ENCODE assay signal across 16 cellular contexts in genomic region chr2:43276517-43276931, GRCh38. TPM values are rescaled to one million over a fixed set of nuclear protein-coding genes. Genes with fewer than 3 reads are reported as not detected.
DNase-seq lines count a peak whose midpoint lies in the region; ATAC-seq and TF ChIP-seq lines count a peak whose summit lies in the region.
"Had no signal": no experiment of that assay in that cellular context is flagged by ENCODE, and none has a peak within 500 bp of the region (broad histone marks: within the 10 kb centered on the region; RNA-seq: fewer than 3 reads in every experiment).

No MANE protein-coding gene starts in this region.

- DNase-seq in Peyer's patch: no peak
- no peak for DNase-seq in esophagus squamous epithelium (lab: John Stamatoyannopoulos, UW)
- DNase-seq in mesothelial cell of epicardium (ENCODE audit: low spot score in 2 of 2, unreplicated experiment in 2 of 2): no peak
- no peak for DNase-seq in thoracic aorta (ENCODE audit: low spot score)
- DNase-seq in H9: no peak
- no peak for DNase-seq in DMS153 (lab: John Stamatoyannopoulos, UW)
- no peak for DNase-seq in substantia nigra (lab: John Stamatoyannopoulos, UW)
- DNase-seq in MG63: no peak
- DNase-seq: activated CD4-positive, alpha-beta T cell treated with anti-CD3 and anti-CD28 coated beads, Interleukin-2, amount 10 ng/mL, durations not matched to agents 24 days and 14 days; activated gamma-delta T cell; CD8-positive, alpha-beta memory T cell; cortex of kidney; NCI-H446; stimulated activated CD4-positive, alpha-beta T cell treated with anti-CD3 and anti-CD28 coated beads, Interleukin-1b, Interleukin-23, amount 100 ng/mL, for 48 hours; stimulated activated naive CD8-positive, alpha-beta T cell treated with anti-CD3 and anti-CD28 coated beads, Interleukin-15, Interleukin-2, amounts not matched to agents 100 U/mL and 50 U/mL, for 24 hours had no signal

- no peak overlapping the region for H3K23ac ChIP-seq in H9 (ENCODE audit: insufficient read length, low read depth, low read length)

- no peak overlapping the region for H4K5ac ChIP-seq in H9 (ENCODE audit: insufficient read length, low read depth, low read length)

- no peak overlapping the region for H2AFZ ChIP-seq in H9 (ENCODE audit: low read length)

- WGBS in esophagus squamous epithelium, 2 donors: 61 to 66% methylated on average over 5 of the region's 5 CpGs
- no CpG with 5 or more reads among the region's 5 CpGs for WGBS in H9 (ENCODE audit: extremely low coverage, insufficient read length, low lambda C conversion rate)

- H3K27ac ChIP-seq in Peyer's patch (peak overlapping the region; percentile 35 to 72 (median 52)), esophagus squamous epithelium (peak overlapping the region; percentile 23 to 76 (median 66)), thoracic aorta (peak overlapping the region; percentile 57 to 85), H9 (ENCODE audit: insufficient read length, low read depth, low read length) (no peak overlapping the region), substantia nigra (ENCODE audit: low read depth, low read length, poor library complexity, severe bottlenecking) (no peak overlapping the region)

- no peak overlapping the region for H2BK15ac ChIP-seq in H9 (ENCODE audit: low read depth, low read length)

- no peaks in the 10 kb centered on the region for H3K79me1 ChIP-seq in H9 (ENCODE audit: insufficient read depth, low read depth, low read length, poor library complexity, severe bottlenecking)

- H3K4me3 ChIP-seq in Peyer's patch (no peak overlapping the region), esophagus squamous epithelium (no peak overlapping the region), thoracic aorta (peak overlapping the region; percentile 35), MG63 (no peak overlapping the region)

- H3K4me1 Mint-ChIP-seq in mesothelial cell of epicardium: peaks cover 38% of the 10 kb centered on the region
- H3K4me1 Mint-ChIP-seq in H9: peaks cover 17 to 22% of the 10 kb centered on the region in 2 experiments

- H2BK5ac ChIP-seq in H9 (ENCODE audit: insufficient read length, low read length): no peak overlapping the region

- TF ChIP-seq POLR2A in Peyer's patch (IDR thresholded peaks at IDR 0.05) (no peak), esophagus squamous epithelium (IDR thresholded peaks at IDR 0.05) (no peak)

- H4K8ac ChIP-seq in H9 (replicated peaks; ENCODE audit: insufficient read length, low read depth, low read length): no peak overlapping the region

- no peak for ATAC-seq in thoracic aorta (ENCODE audit: insufficient number of reproducible peaks, low FRiP score, low read depth)
- ATAC-seq: natural killer cell treated with Interleukin-12 subunit alpha and Interleukin-12 subunit beta and Interleukin-15 and Interleukin-18, amount 100 ng/mL, for 72 hours; stimulated activated naive CD8-positive, alpha-beta T cell treated with anti-CD3 and anti-CD28 coated beads, Interleukin-15, Interleukin-2, amounts not matched to agents 100 U/mL and 50 U/mL, for 24 hours had no signal

- peak overlapping the region; percentile 86 for H3K27ac Mint-ChIP-seq in mesothelial cell of epicardium
- peak overlapping the region in 1 of 3 experiments; percentile 49; a peak in 1 of 7 replicates for H3K27ac Mint-ChIP-seq in H9
- H3K27ac Mint-ChIP-seq: natural killer cell treated with Interleukin-12 subunit alpha and Interleukin-12 subunit beta and Interleukin-15 and Interleukin-18, amount 100 ng/mL, for 72 hours had no signal

- intact Hi-C loops in esophagus squamous epithelium (cut with DNase I): no loop called here

- H3T11ph ChIP-seq in H9 (ENCODE audit: low read length): no peak overlapping the region

- H3K4me1 ChIP-seq in Peyer's patch (peaks cover 0 to 21% (median 5%) of the 10 kb centered on the region in 4 donors), esophagus squamous epithelium (peaks cover 0 to 22% (median 7%) of the 10 kb centered on the region in 3 donors), thoracic aorta (ENCODE audit: control insufficient read depth in 1 of 2, low read depth in 2 of 2) (peaks cover 21 to 62% of the 10 kb centered on the region in 2 donors), H9 (ENCODE audit: insufficient read depth, low read length) (no peaks in the 10 kb centered on the region)

- no peak overlapping the region for H3K14ac ChIP-seq in H9 (ENCODE audit: insufficient read depth, low read length)

- H3K27me3 ChIP-seq in Peyer's patch (no peaks in the 10 kb centered on the region), esophagus squamous epithelium (no peaks in the 10 kb centered on the region), thoracic aorta (replicated peaks; ENCODE audit: insufficient read depth) (no peaks in the 10 kb centered on the region), H9 (ENCODE audit: insufficient read depth, low read length) (no peaks in the 10 kb centered on the region), MG63 (no peaks in the 10 kb centered on the region)

- H3K4me2 ChIP-seq in H9 (ENCODE audit: insufficient read depth, insufficient read length, low read length): no peak overlapping the region

- no peak for TF ChIP-seq CTCF in Peyer's patch (IDR thresholded peaks at IDR 0.05)
- TF ChIP-seq CTCF in esophagus squamous epithelium (IDR thresholded peaks at IDR 0.05): no peak
- no peak for TF ChIP-seq CTCF in mesothelial cell of epicardium (IDR thresholded peaks at IDR 0.05; ENCODE audit: unreplicated experiment)
- TF ChIP-seq CTCF in thoracic aorta (IDR thresholded peaks at IDR 0.05): no peak
- TF ChIP-seq CTCF in H9 (conservative IDR thresholded peaks at IDR 0.05): no peak

- no peak overlapping the region for H2BK12ac ChIP-seq in H9 (ENCODE audit: insufficient read length, low read depth, low read length)

- no peaks in the 10 kb centered on the region for H3K79me2 ChIP-seq in H9 (ENCODE audit: insufficient read depth, low read length)

- no peak overlapping the region for H2AK5ac ChIP-seq in H9 (ENCODE audit: insufficient read length, low read length)

- no peak overlapping the region for H3K56ac ChIP-seq in H9 (ENCODE audit: insufficient read length, low read depth, low read length)

- H3K9me3 ChIP-seq in Peyer's patch (no peaks in the 10 kb centered on the region), esophagus squamous epithelium (no peaks in the 10 kb centered on the region), thoracic aorta (no peaks in the 10 kb centered on the region), H9 (ENCODE audit: control insufficient read depth, low read depth, low read length) (no peaks in the 10 kb centered on the region), MG63 (no peaks in the 10 kb centered on the region)

- H3K36me3 Mint-ChIP-seq in mesothelial cell of epicardium (peaks cover 19% of the 10 kb centered on the region), H9 (ENCODE audit: insufficient read depth in 1 of 3, low read depth in 3 of 3) (peaks cover 0 to 4% (median 3%) of the 10 kb centered on the region in 3 experiments; a peak in 5 of 7 replicates)

- H3K36me3 ChIP-seq in Peyer's patch: no peaks in the 10 kb centered on the region
- H3K36me3 ChIP-seq in esophagus squamous epithelium: peaks cover 0 to 31% (median 0%) of the 10 kb centered on the region in 3 donors
- H3K36me3 ChIP-seq in thoracic aorta: no peaks in the 10 kb centered on the region
- peaks cover 5% of the 10 kb centered on the region; the same call in 1 of the 2 replicates for H3K36me3 ChIP-seq in MG63

- no peak overlapping the region for H3K18ac ChIP-seq in H9 (ENCODE audit: insufficient read length, low read depth, low read length)

- H3K9me3 Mint-ChIP-seq in mesothelial cell of epicardium (no peaks in the 10 kb centered on the region), H9 (no peaks in the 10 kb centered on the region)
- H3K9me3 Mint-ChIP-seq: activated CD4-positive, alpha-beta T cell treated with anti-CD3 and anti-CD28 coated beads, Interleukin-2, amount 10 ng/mL, durations not matched to agents 24 days and 14 days; CD8-positive, alpha-beta memory T cell; natural killer cell treated with Interleukin-12 subunit alpha and Interleukin-12 subunit beta and Interleukin-15 and Interleukin-18, amount 100 ng/mL, for 72 hours had no signal

- H2BK20ac ChIP-seq in H9 (ENCODE audit: low read depth, low read length, poor library complexity, severe bottlenecking): no peak overlapping the region

- no peak overlapping the region for H3K9ac ChIP-seq in H9 (ENCODE audit: extremely low read depth, insufficient read length, low read length)

- H2BK120ac ChIP-seq in H9 (ENCODE audit: low read depth, low read length, poor library complexity, severe bottlenecking): no peak overlapping the region

- no peak overlapping the region for H3K4ac ChIP-seq in H9 (ENCODE audit: low read depth, low read length)

- H4K20me1 ChIP-seq in H9 (ENCODE audit: control insufficient read depth, insufficient read depth, insufficient read length): no peaks in the 10 kb centered on the region

- H4K91ac ChIP-seq in H9 (ENCODE audit: insufficient read length, low read depth, low read length): no peak overlapping the region

- H3K27me3 Mint-ChIP-seq in mesothelial cell of epicardium (ENCODE audit: low read depth) (no peaks in the 10 kb centered on the region), H9 (ENCODE audit: low read depth) (no peaks in the 10 kb centered on the region; the same call in 1 of the 2 replicates)
- H3K27me3 Mint-ChIP-seq: activated CD4-positive, alpha-beta T cell treated with anti-CD3 and anti-CD28 coated beads, Interleukin-2, amount 10 ng/mL, durations not matched to agents 24 days and 14 days; CD8-positive, alpha-beta memory T cell; natural killer cell treated with Interleukin-12 subunit alpha and Interleukin-12 subunit beta and Interleukin-15 and Interleukin-18, amount 100 ng/mL, for 72 hours had no signal

- H3K4me3 Mint-ChIP-seq in mesothelial cell of epicardium (no peak overlapping the region), H9 (no peak overlapping the region)
- H3K4me3 Mint-ChIP-seq: activated CD4-positive, alpha-beta T cell treated with anti-CD3 and anti-CD28 coated beads, Interleukin-2, amount 10 ng/mL, durations not matched to agents 24 days and 14 days; natural killer cell treated with Interleukin-12 subunit alpha and Interleukin-12 subunit beta and Interleukin-15 and Interleukin-18, amount 100 ng/mL, for 72 hours had no signal

- no peaks in the 10 kb centered on the region for H3K23me2 ChIP-seq in H9 (ENCODE audit: insufficient read length, low read depth, low read length, poor library complexity, severe bottlenecking)

RNA-seq across cellular contexts. Expression of gene ZFP36L2, which starts 50.1 kb away (rescaled TPM):
- total RNA-seq in Peyer's patch (100 to 1,000 TPM in 3 of 4 donors, 10 to 100 TPM in 1; 90.4 to 227 (median 148) TPM), esophagus squamous epithelium (10 to 100 TPM; 26.6 to 87.7 (median 41.8) TPM), mesothelial cell of epicardium (93.6 to 100 TPM (median 98.3 TPM) in 3 replicates), thoracic aorta (100 to 1,000 TPM; 172 to 197 TPM), H9 (2021) (105 and 110 TPM in 2 replicates)
- total RNA-seq in MG63 (2014; rRNA removed; shearing (Covaris generic); ENCODE audit: low replicate concordance): 9.6 and 19.7 TPM in 2 replicates

Comparison
In these comparisons a context has a peak if more than half of its experiments do, and no peak if none do; other contexts are left out.
1. H3K27ac ChIP-seq: peak in Peyer's patch (4 of 4), esophagus squamous epithelium (4 of 4) and thoracic aorta (2 of 2); none in H9 (single experiment) and substantia nigra (single experiment).